ENCODE assay signal across 8 cellular contexts in the genomic region with DNA sequence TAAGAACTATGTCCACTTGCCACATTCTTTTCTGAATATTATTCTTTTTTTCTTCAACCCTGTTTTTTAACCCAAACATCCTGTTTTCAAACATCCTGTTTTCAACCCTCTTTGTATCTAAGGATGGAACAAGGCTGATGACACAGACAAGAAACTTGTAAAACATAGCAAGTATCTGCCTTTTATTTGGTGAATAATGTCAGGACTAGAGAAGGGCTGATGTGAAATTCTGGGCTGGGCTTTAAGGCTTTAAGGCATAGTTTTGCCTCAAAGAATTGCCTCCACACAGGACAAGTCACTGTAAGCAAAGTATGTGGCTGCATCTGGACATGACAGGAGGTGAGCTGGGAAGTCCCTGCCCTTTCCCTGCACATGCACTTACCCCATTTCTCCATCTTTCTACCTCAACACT. TPM values are rescaled to one million over a fixed set of nuclear protein-coding genes. Genes with fewer than 3 reads are reported as not detected.
DNase-seq lines count a peak whose midpoint lies in the region; ATAC-seq and TF ChIP-seq lines count a peak whose summit lies in the region.

No MANE protein-coding gene starts in this region.

- H3K4me3 ChIP-seq in WERI-Rb-1 (ENCODE audit: low read depth, low read length) = no peak overlapping the region

- no peaks in the 10 kb centered on the region for H3K27me3 ChIP-seq in WERI-Rb-1 (ENCODE audit: insufficient read depth, low read depth, severe bottlenecking)

- no peak overlapping the region for H3K27ac ChIP-seq in WERI-Rb-1

- no peak for TF ChIP-seq CTCF in WERI-Rb-1 (IDR thresholded peaks at IDR 0.05; ENCODE audit: low read depth, low read length)

- peak; percentile 28 for DNase-seq in stimulated activated CD4-positive, alpha-beta T cell treated with anti-CD3 and anti-CD28 coated beads, Interleukin-1b, Interleukin-23, amount 100 ng/mL, for 48 hours
- DNase-seq in stimulated activated CD4-positive, alpha-beta T cell treated with anti-CD3 and anti-CD28 coated beads, Interleukin-2, amount 100 ng/mL, for 24 hours = no peak
- DNase-seq in central memory CD4-positive, alpha-beta T cell = peak; percentile 34
- no peak for DNase-seq in cortex of kidney (lab: John Stamatoyannopoulos, UW)
- no peak for DNase-seq in left cardiac atrium
- no peak for DNase-seq in WERI-Rb-1

- ATAC-seq in HG03135 (IDR thresholded peaks at IDR 0.05; ENCODE audit: unreplicated experiment) = peak; percentile 27
- ATAC-seq in left cardiac atrium = no peak
- ATAC-seq in GM21786 (IDR thresholded peaks at IDR 0.05; ENCODE audit: unreplicated experiment) = no peak

- no peaks in the 10 kb centered on the region for H3K36me3 ChIP-seq in WERI-Rb-1

- H3K9me3 ChIP-seq in WERI-Rb-1 (ENCODE audit: severe bottlenecking) = no peaks in the 10 kb centered on the region

- intact Hi-C loops in left cardiac atrium (cut with DNase I) = loop anchor here in 1 of 2 donors (5.0 kb wide), 2 partner anchors 84 to 399 kb away; a partner anchor contains a TSS

RNA-seq across cellular contexts. Expression of a gene that starts 42.5 kb away (rescaled TPM):
- 10 to 100 TPM in 1 of 2 donors, 1 to 10 TPM in 1; 9.2 to 10.9 TPM for total RNA-seq in left cardiac atrium

Comparison
In these comparisons a context has a peak if more than half of its experiments do, and no peak if none do; other contexts are left out.
1. DNase-seq: peak in stimulated activated CD4-positive, alpha-beta T cell treated with anti-CD3 and anti-CD28 coated beads, Interleukin-1b, Interleukin-23, amount 100 ng/mL, for 48 hours (single experiment) and central memory CD4-positive, alpha-beta T cell (single experiment); none in stimulated activated CD4-positive, alpha-beta T cell treated with anti-CD3 and anti-CD28 coated beads, Interleukin-2, amount 100 ng/mL, for 24 hours (0 of 2), cortex of kidney (single experiment), left cardiac atrium (single experiment) and WERI-Rb-1 (single experiment).